Comparison of ENCODE assay signal across 11 cellular contexts in the genomic region with DNA sequence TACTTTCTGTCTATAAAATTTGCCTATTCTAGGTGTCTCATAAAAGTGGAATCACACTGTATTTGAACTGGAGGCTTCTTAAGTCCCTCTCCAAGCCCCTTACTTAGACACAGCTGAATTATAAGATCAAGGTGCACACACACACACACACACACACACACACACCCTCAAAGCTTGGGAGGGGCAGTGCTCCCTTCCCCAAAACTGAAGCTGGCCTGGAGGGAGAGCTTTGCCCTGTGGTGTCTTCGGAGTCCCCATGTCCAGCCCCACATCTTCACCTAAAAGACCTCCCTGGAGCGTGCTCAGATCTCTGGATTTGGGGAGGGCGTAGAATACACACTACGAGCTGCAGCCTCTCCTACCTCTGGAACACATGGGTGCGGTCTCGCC. TPM values are rescaled to one million over a fixed set of nuclear protein-coding genes. Genes with fewer than 3 reads are reported as not detected.
DNase-seq lines count a peak whose midpoint lies in the region; ATAC-seq, FAIRE-seq and TF ChIP-seq lines count a peak whose summit lies in the region.
"Had no signal": no experiment of that assay in that cellular context is flagged by ENCODE, and none has a peak within 500 bp of the region (broad histone marks: within the 10 kb centered on the region; RNA-seq: fewer than 3 reads in every experiment).

No MANE protein-coding gene starts in this region.

- peak overlapping the region; percentile 39 for H3K27ac ChIP-seq in AG04450 (ENCODE audit: low read depth, low read length)
- peak overlapping the region; percentile 46 for H3K27ac ChIP-seq in RWPE2 (ENCODE audit: poor library complexity, severe bottlenecking)
- H3K27ac ChIP-seq in osteoblast (ENCODE audit: low read depth, low read length) = peak overlapping the region; percentile 43

- H2AFZ ChIP-seq in osteoblast (ENCODE audit: low read length) = peak overlapping the region; percentile 82

- ATAC-seq in RWPE2 (ENCODE audit: low read depth) (peak; percentile 1; the same call in 2 of the 3 replicates), sciatic nerve (no peak)

- CTCF ChIA-PET in AG04450 (lab: Charles Lee) = interaction anchor here (1.1 to 3.6 kb wide), 7 partner anchors 10 to 339 kb away, joined by 3 to 22 read pairs (median 6); no protein-coding TSS in a partner anchor

- FAIRE-seq in D721Med (lab: Jason Lieb, UNC) = no peak
- FAIRE-seq: colon had no signal

- DNase-seq in AG04450 (ENCODE audit: low read depth, low spot score) (no peak), RWPE2 (ENCODE audit: low spot score) (no peak), fibroblast of the aortic adventitia (ENCODE audit: low read depth) (peak; percentile 8), osteoblast (ENCODE audit: insufficient read length, low spot score, missing footprints) (no peak), D721Med (ENCODE audit: insufficient read length, low spot score) (no peak), sciatic nerve (ENCODE audit: low spot score) (no peak), NCI-H187 (lab: John Stamatoyannopoulos, UW) (no peak)
- DNase-seq in effector CD4-positive, alpha-beta T cell = no peak
- DNase-seq: activated CD4-positive, alpha-beta T cell treated with anti-CD3 and anti-CD28 coated beads, Interleukin-2, amount 10 ng/mL, durations not matched to agents 7 days and 5 days; NCI-H510A had no signal

- POLR2A ChIA-PET in AG04450 (lab: Yijun Ruan, JAX) = interaction anchor here (0.5 to 2.6 kb wide), 2 partner anchors 21 to 29 kb away, joined by 3 to 13 read pairs; no protein-coding TSS in a partner anchor

- TF ChIP-seq CTCF in AG04450 (IDR thresholded peaks at IDR 0.05; ENCODE audit: low read depth, low read length) (no peak), RWPE2 (IDR thresholded peaks at IDR 0.05; ENCODE audit: poor library complexity, severe bottlenecking) (no peak), fibroblast of the aortic adventitia (IDR thresholded peaks at IDR 0.05; ENCODE audit: insufficient read depth, low read length) (no peak), osteoblast (IDR thresholded peaks at IDR 0.05; ENCODE audit: extremely low read depth, low read depth, low read length) (no peak), D721Med (IDR thresholded peaks at IDR 0.05; ENCODE audit: insufficient read depth, missing control alignments) (no peak)

- no peaks in the 10 kb centered on the region for H3K27me3 ChIP-seq in AG04450 (ENCODE audit: control insufficient read depth, insufficient read depth, low read length)
- no peaks in the 10 kb centered on the region for H3K27me3 ChIP-seq in RWPE2 (ENCODE audit: insufficient read depth, poor library complexity, severe bottlenecking)
- no peaks in the 10 kb centered on the region for H3K27me3 ChIP-seq in osteoblast (ENCODE audit: insufficient read depth, low read length)

- intact Hi-C loops in sciatic nerve (cut with DNase I) = no loop called here

- H4K20me1 ChIP-seq in osteoblast (ENCODE audit: insufficient read depth, low read length) = peaks cover 6% of the 10 kb centered on the region

- H3K4me3 ChIP-seq in AG04450 (ENCODE audit: low read depth, low read length) (peak overlapping the region; percentile 86), RWPE2 (ENCODE audit: severe bottlenecking) (peak overlapping the region; percentile 69), fibroblast of the aortic adventitia (ENCODE audit: low read depth, low read length) (peak overlapping the region; percentile 80), osteoblast (ENCODE audit: insufficient read depth, low read length) (peak overlapping the region; percentile 88)

- H3K4me1 ChIP-seq in RWPE2 (ENCODE audit: insufficient read depth, poor library complexity, severe bottlenecking) (peaks cover 24% of the 10 kb centered on the region), osteoblast (ENCODE audit: insufficient read depth, low read length) (peaks cover 46% of the 10 kb centered on the region)

- H3K36me3 ChIP-seq in RWPE2 (ENCODE audit: low read depth) = no peaks in the 10 kb centered on the region; the same call in 1 of the 2 replicates
- no peaks in the 10 kb centered on the region for H3K36me3 ChIP-seq in osteoblast (ENCODE audit: insufficient read depth, low read length)

- peak overlapping the region; percentile 87 for H3K4me2 ChIP-seq in osteoblast (ENCODE audit: insufficient read depth, low read length)

- H3K9me3 ChIP-seq in AG04450 (ENCODE audit: control insufficient read depth, insufficient read depth, low read length) (no peaks in the 10 kb centered on the region; the same call in 1 of the 2 replicates), RWPE2 (ENCODE audit: severe bottlenecking) (no peaks in the 10 kb centered on the region), osteoblast (ENCODE audit: low read depth, low read length) (no peaks in the 10 kb centered on the region)

- H3K79me2 ChIP-seq in osteoblast (ENCODE audit: insufficient read depth, low read length) = peaks cover 46% of the 10 kb centered on the region

RNA-seq across cellular contexts. Expression of a gene that starts 0.8 kb away (rescaled TPM):
- 15.1 and 15.2 TPM in 2 replicates for polyA plus RNA-seq in AG04450 (2011; rRNA removed)
- polyA minus RNA-seq in AG04450 (2011; rRNA and poly(A)+ RNA removed) = 23.5 and 25.6 TPM in 2 replicates
- 6.8 and 31.1 TPM in 2 replicates for total RNA-seq in fibroblast of the aortic adventitia (ENCODE audit: low replicate concordance)
- total RNA-seq in osteoblast = 31.8 and 35.4 TPM in 2 replicates
- 138 TPM for total RNA-seq in sciatic nerve
- total RNA-seq: activated CD4-positive, alpha-beta T cell treated with anti-CD3 and anti-CD28 coated beads, Interleukin-2, amount 10 ng/mL, durations not matched to agents 7 days and 5 days had no signal
